Comparison of ENCODE assay signal across 8 cellular contexts in the genomic region with DNA sequence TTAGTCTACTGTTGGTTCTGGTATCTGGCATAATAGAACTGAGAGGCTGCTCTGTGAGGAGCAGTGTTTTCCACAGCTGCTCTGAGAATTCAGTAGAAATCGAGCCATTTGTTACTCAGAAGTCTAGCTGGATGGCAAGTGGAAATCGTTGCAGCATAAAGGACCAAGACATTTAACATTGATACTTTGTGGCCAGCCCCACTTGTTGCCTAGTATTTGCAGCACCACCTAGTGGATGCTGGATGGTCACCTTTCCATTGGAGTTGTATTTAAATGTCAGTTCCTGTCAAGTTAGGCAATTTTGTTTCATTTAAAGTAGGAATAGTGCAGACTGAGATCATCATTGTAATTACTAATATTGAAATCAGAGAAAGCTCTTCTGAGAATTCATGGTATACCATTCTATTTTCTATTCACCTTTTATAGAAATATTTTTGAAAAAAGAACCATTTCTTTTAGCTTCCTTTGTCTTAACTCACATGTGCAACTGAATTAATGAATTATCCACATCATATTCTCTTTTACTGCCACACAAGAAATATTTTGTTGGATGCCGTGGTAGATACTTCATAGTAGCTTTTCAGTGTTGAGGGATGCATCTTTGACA.
DNase-seq lines count a peak whose midpoint lies in the region; ATAC-seq and TF ChIP-seq lines count a peak whose summit lies in the region.

No MANE protein-coding gene starts in this region.

- H3K4me3 Mint-ChIP-seq in nephron = no peak overlapping the region

- TF ChIP-seq POLR2A in suprapubic skin (IDR thresholded peaks at IDR 0.05) = no peak

- TF ChIP-seq CTCF in AG09309 (IDR thresholded peaks at IDR 0.05; ENCODE audit: control insufficient read depth, insufficient read depth, low read depth, low read length, missing control alignments) (peak; percentile 76), nephron (IDR thresholded peaks at IDR 0.05; ENCODE audit: unreplicated experiment in 3 of 3) (peak; percentile 52 to 70 (median 61)), suprapubic skin (IDR thresholded peaks at IDR 0.05) (peak; percentile 24 to 47)

- TF ChIP-seq EP300 in suprapubic skin (IDR thresholded peaks at IDR 0.05) = no peak

- no peak overlapping the region for H3K27ac Mint-ChIP-seq in nephron

- H3K27ac ChIP-seq in suprapubic skin = no peak overlapping the region

- H3K27me3 ChIP-seq in suprapubic skin = no peaks in the 10 kb centered on the region

- H3K4me1 Mint-ChIP-seq in nephron = peaks cover 24% of the 10 kb centered on the region

- 30% methylated on average over 3 of the region's 3 CpGs for WGBS in suprapubic skin

- peaks cover 42% of the 10 kb centered on the region for H3K36me3 Mint-ChIP-seq in nephron (ENCODE audit: low read depth)

- no peaks in the 10 kb centered on the region for H3K9me3 ChIP-seq in suprapubic skin

- peak; percentile 25 for DNase-seq in AG09309 (ENCODE audit: low read depth)
- DNase-seq in NK-92 (lab: John Stamatoyannopoulos, UW; ENCODE audit: unreplicated experiment) = peak; percentile 5
- DNase-seq in activated CD8-positive, alpha-beta memory T cell treated with anti-CD3 and anti-CD28 coated beads for 24 hours = peak; percentile 63
- no peak for DNase-seq in suprapubic skin (ENCODE audit: low spot score in 2 of 2)

- H3K4me3 ChIP-seq in AG09309 (ENCODE audit: control insufficient read depth, low read depth, low read length) = no peak overlapping the region
- H3K4me3 ChIP-seq in suprapubic skin = no peak overlapping the region

- H3K9me3 Mint-ChIP-seq in nephron = peaks cover 21% of the 10 kb centered on the region

- no peaks in the 10 kb centered on the region for H3K36me3 ChIP-seq in suprapubic skin

- no peaks in the 10 kb centered on the region for H3K27me3 Mint-ChIP-seq in nephron (ENCODE audit: low read depth)

- ATAC-seq in GM18517 (IDR thresholded peaks at IDR 0.05; ENCODE audit: unreplicated experiment) (peak; percentile 71), HG03103 (IDR thresholded peaks at IDR 0.05; ENCODE audit: low read depth, unreplicated experiment) (peak; percentile 70), esophagus mucosa (peak; percentile 51)

- H3K4me1 ChIP-seq in suprapubic skin = peaks cover 7% of the 10 kb centered on the region

Comparison
In these comparisons a context has a peak if more than half of its experiments do, and no peak if none do; other contexts are left out.
1. DNase-seq: peak in AG09309 (single experiment), NK-92 (single experiment) and activated CD8-positive, alpha-beta memory T cell treated with anti-CD3 and anti-CD28 coated beads for 24 hours (single experiment); none in suprapubic skin (0 of 2).
2. Peak in every context shown above with its lines, with median percentiles within 50 percentile points of each other: CTCF ChIP-seq and ATAC-seq.